In the genomic region with DNA sequence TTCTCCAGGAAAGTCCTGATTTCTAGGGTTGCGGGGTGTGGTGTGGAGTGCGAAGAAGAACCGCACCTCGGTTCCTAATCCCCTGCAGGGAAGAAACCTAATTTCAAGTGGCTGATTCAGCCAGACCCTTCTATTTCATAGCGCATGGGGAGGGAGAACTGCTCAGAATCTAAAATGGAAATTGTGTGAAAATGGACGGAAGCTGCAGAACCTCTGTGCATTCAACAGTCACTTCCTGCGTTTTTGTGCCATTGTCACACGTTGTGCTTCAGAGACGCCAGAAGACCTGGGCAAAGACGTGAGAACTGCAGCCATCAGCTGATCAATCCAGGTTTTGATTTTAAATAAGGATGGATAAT, we compare ENCODE assay signal across 8 cellular contexts. TPM values are rescaled to one million over a fixed set of nuclear protein-coding genes. Genes with fewer than 3 reads are reported as not detected.
DNase-seq lines count a peak whose midpoint lies in the region; ATAC-seq and TF ChIP-seq lines count a peak whose summit lies in the region.

No MANE protein-coding gene starts in this region.

- H3K4me1 Mint-ChIP-seq in activated T-helper 2 cell treated with anti-CD3 and anti-CD28 coated beads, Interferon-gamma antibody, Interleukin-2, Interleukin-4, amounts not matched to agents 10 μg/mL and 5 μg/mL and 100 μg/mL, durations not matched to agents 14 hours and 24 hours and 36 hours (ENCODE audit: low read depth) = peaks cover 57% of the 10 kb centered on the region
- H3K4me1 Mint-ChIP-seq in immature natural killer cell = peaks cover 68 to 71% of the 10 kb centered on the region in 2 donors
- H3K4me1 Mint-ChIP-seq in stimulated activated memory B cell treated with anti-CD40 and anti-IgM and Interleukin-4, amounts not matched to agents 10 μg/mL and 1 μg/mL and 100 μg/mL, for 72 hours = peaks cover 50% of the 10 kb centered on the region

- intact Hi-C loops in left ventricle myocardium superior (cut with micrococcal nuclease) = no loop called here
- intact Hi-C loops in activated T-helper 2 cell treated with anti-CD3 and anti-CD28 coated beads, Interferon-gamma antibody, Interleukin-2, Interleukin-4, amounts not matched to agents 10 μg/mL and 5 μg/mL and 100 μg/mL, durations not matched to agents 14 hours and 24 hours and 36 hours (cut with micrococcal nuclease) = loop anchor here (5.0 kb wide), 3 partner anchors 36 to 164 kb away; a partner anchor contains a TSS

- H3K4me1 ChIP-seq in cardiac muscle cell (ENCODE audit: low read depth) = no peaks in the 10 kb centered on the region

- no peak overlapping the region for H3K27ac ChIP-seq in cardiac muscle cell

- no peaks in the 10 kb centered on the region for H3K36me3 ChIP-seq in cardiac muscle cell

- ATAC-seq in left ventricle myocardium superior = no peak
- peak; percentile 31 for ATAC-seq in HG03378 (IDR thresholded peaks at IDR 0.05; ENCODE audit: unreplicated experiment)
- peak; percentile 60 for ATAC-seq in stimulated activated memory B cell treated with anti-CD40 and anti-IgM and Interleukin-4, amounts not matched to agents 10 μg/mL and 1 μg/mL and 100 μg/mL, for 72 hours

- H3K9me3 Mint-ChIP-seq in activated T-helper 2 cell treated with anti-CD3 and anti-CD28 coated beads, Interferon-gamma antibody, Interleukin-2, Interleukin-4, amounts not matched to agents 10 μg/mL and 5 μg/mL and 100 μg/mL, durations not matched to agents 14 hours and 24 hours and 36 hours = no peaks in the 10 kb centered on the region
- H3K9me3 Mint-ChIP-seq in immature natural killer cell = no peaks in the 10 kb centered on the region
- H3K9me3 Mint-ChIP-seq in stimulated activated memory B cell treated with anti-CD40 and anti-IgM and Interleukin-4, amounts not matched to agents 10 μg/mL and 1 μg/mL and 100 μg/mL, for 72 hours = no peaks in the 10 kb centered on the region

- peak overlapping the region; percentile 22 for H3K4me3 ChIP-seq in cardiac muscle cell

- no peaks in the 10 kb centered on the region for H3K9me3 ChIP-seq in cardiac muscle cell (ENCODE audit: low read depth)

- H3K36me3 Mint-ChIP-seq in activated T-helper 2 cell treated with anti-CD3 and anti-CD28 coated beads, Interferon-gamma antibody, Interleukin-2, Interleukin-4, amounts not matched to agents 10 μg/mL and 5 μg/mL and 100 μg/mL, durations not matched to agents 14 hours and 24 hours and 36 hours (ENCODE audit: low read depth) = peaks cover 17% of the 10 kb centered on the region
- H3K36me3 Mint-ChIP-seq in immature natural killer cell = peaks cover 2 to 10% (median 4%) of the 10 kb centered on the region in 3 donors
- peaks cover 12% of the 10 kb centered on the region for H3K36me3 Mint-ChIP-seq in stimulated activated memory B cell treated with anti-CD40 and anti-IgM and Interleukin-4, amounts not matched to agents 10 μg/mL and 1 μg/mL and 100 μg/mL, for 72 hours

- peak overlapping the region; percentile 91 for H3K4me3 Mint-ChIP-seq in activated T-helper 2 cell treated with anti-CD3 and anti-CD28 coated beads, Interferon-gamma antibody, Interleukin-2, Interleukin-4, amounts not matched to agents 10 μg/mL and 5 μg/mL and 100 μg/mL, durations not matched to agents 14 hours and 24 hours and 36 hours (ENCODE audit: low read depth)
- H3K4me3 Mint-ChIP-seq in immature natural killer cell = peak overlapping the region; percentile 94 to 100 (median 100)
- peak overlapping the region; percentile 97 for H3K4me3 Mint-ChIP-seq in stimulated activated memory B cell treated with anti-CD40 and anti-IgM and Interleukin-4, amounts not matched to agents 10 μg/mL and 1 μg/mL and 100 μg/mL, for 72 hours

- peak overlapping the region; percentile 95 for H3K27ac Mint-ChIP-seq in activated T-helper 2 cell treated with anti-CD3 and anti-CD28 coated beads, Interferon-gamma antibody, Interleukin-2, Interleukin-4, amounts not matched to agents 10 μg/mL and 5 μg/mL and 100 μg/mL, durations not matched to agents 14 hours and 24 hours and 36 hours
- H3K27ac Mint-ChIP-seq in immature natural killer cell = peak overlapping the region; percentile 93 to 99 (median 97)
- peak overlapping the region; percentile 100 for H3K27ac Mint-ChIP-seq in stimulated activated memory B cell treated with anti-CD40 and anti-IgM and Interleukin-4, amounts not matched to agents 10 μg/mL and 1 μg/mL and 100 μg/mL, for 72 hours

- H3K27me3 Mint-ChIP-seq in activated T-helper 2 cell treated with anti-CD3 and anti-CD28 coated beads, Interferon-gamma antibody, Interleukin-2, Interleukin-4, amounts not matched to agents 10 μg/mL and 5 μg/mL and 100 μg/mL, durations not matched to agents 14 hours and 24 hours and 36 hours (ENCODE audit: low read depth) = peaks cover 11% of the 10 kb centered on the region
- peaks cover 0 to 14% (median 11%) of the 10 kb centered on the region in 3 donors for H3K27me3 Mint-ChIP-seq in immature natural killer cell (ENCODE audit: low read depth in 3 of 3)
- no peaks in the 10 kb centered on the region for H3K27me3 Mint-ChIP-seq in stimulated activated memory B cell treated with anti-CD40 and anti-IgM and Interleukin-4, amounts not matched to agents 10 μg/mL and 1 μg/mL and 100 μg/mL, for 72 hours

- peaks cover 99% of the 10 kb centered on the region for H3K27me3 ChIP-seq in cardiac muscle cell

- TF ChIP-seq CTCF in cardiac muscle cell (IDR thresholded peaks at IDR 0.05; ENCODE audit: low read depth, low read length) = no peak

- DNase-seq in cardiac muscle cell (ENCODE audit: low read depth in 1 of 2, low spot score in 1 of 2) (no peak), left ventricle myocardium superior (no peak), immature natural killer cell (peak; percentile 71 to 75 (median 73)), NCI-H187 (lab: John Stamatoyannopoulos, UW) (no peak), HT-29 (ENCODE audit: low spot score) (no peak)
- DNase-seq in activated T-helper 2 cell treated with anti-CD3 and anti-CD28 coated beads, Interferon-gamma antibody, Interleukin-2, Interleukin-4, amounts not matched to agents 10 μg/mL and 5 μg/mL and 100 μg/mL, durations not matched to agents 14 hours and 24 hours and 36 hours (ENCODE audit: low spot score) = peak; percentile 37

RNA-seq across cellular contexts. Expression of a gene that starts 1.2 kb away (rescaled TPM):
- total RNA-seq in cardiac muscle cell = 0.18 TPM in 1 of 2 replicates, not detected in the other
- polyA plus RNA-seq in cardiac muscle cell = 0.32 TPM in 1 of 2 replicates, not detected in the other
- total RNA-seq in left ventricle myocardium superior = 0.47 TPM
- 10.2 and 11.7 TPM in 2 replicates for total RNA-seq in activated T-helper 2 cell treated with anti-CD3 and anti-CD28 coated beads, Interferon-gamma antibody, Interleukin-2, Interleukin-4, amounts not matched to agents 10 μg/mL and 5 μg/mL and 100 μg/mL, durations not matched to agents 14 hours and 24 hours and 36 hours
- polyA plus RNA-seq in immature natural killer cell = 10 to 100 TPM in 2 of 3 donors, 1 to 10 TPM in 1; 9.5 to 33.2 (median 11.8) TPM
- 4.8 and 5.5 TPM in 2 replicates for total RNA-seq in HT-29 (2014; rRNA removed; shearing (Covaris generic))

RNA-seq across cellular contexts. Expression of a gene that starts 18.6 kb away (rescaled TPM):
- total RNA-seq in cardiac muscle cell (9.8 and 21.1 TPM in 2 replicates), left ventricle myocardium superior (4.8 TPM)
- polyA plus RNA-seq in cardiac muscle cell (14.9 and 16.6 TPM in 2 replicates), immature natural killer cell (1 to 10 TPM in 2 of 3 donors, not detected in 1; 3.7 to 4.7 TPM)
- total RNA-seq in activated T-helper 2 cell treated with anti-CD3 and anti-CD28 coated beads, Interferon-gamma antibody, Interleukin-2, Interleukin-4, amounts not matched to agents 10 μg/mL and 5 μg/mL and 100 μg/mL, durations not matched to agents 14 hours and 24 hours and 36 hours = 20.5 and 23.7 TPM in 2 replicates
- total RNA-seq in HT-29 (2014; rRNA removed; shearing (Covaris generic)) = 6.0 and 11.7 TPM in 2 replicates

Comparison
In these comparisons a context has a peak if more than half of its experiments do, and no peak if none do; other contexts are left out.
1. DNase-seq: peak in activated T-helper 2 cell treated with anti-CD3 and anti-CD28 coated beads, Interferon-gamma antibody, Interleukin-2, Interleukin-4, amounts not matched to agents 10 μg/mL and 5 μg/mL and 100 μg/mL, durations not matched to agents 14 hours and 24 hours and 36 hours (single experiment) and immature natural killer cell (3 of 3); none in cardiac muscle cell (0 of 2), left ventricle myocardium superior (single experiment), NCI-H187 (0 of 2) and HT-29 (single experiment).
2. Peak in every context shown above with its lines, with median percentiles within 50 percentile points of each other: H3K27ac Mint-ChIP-seq and H3K4me3 Mint-ChIP-seq.